ENCODE assay signal across 1 cellular context in the genomic region with DNA sequence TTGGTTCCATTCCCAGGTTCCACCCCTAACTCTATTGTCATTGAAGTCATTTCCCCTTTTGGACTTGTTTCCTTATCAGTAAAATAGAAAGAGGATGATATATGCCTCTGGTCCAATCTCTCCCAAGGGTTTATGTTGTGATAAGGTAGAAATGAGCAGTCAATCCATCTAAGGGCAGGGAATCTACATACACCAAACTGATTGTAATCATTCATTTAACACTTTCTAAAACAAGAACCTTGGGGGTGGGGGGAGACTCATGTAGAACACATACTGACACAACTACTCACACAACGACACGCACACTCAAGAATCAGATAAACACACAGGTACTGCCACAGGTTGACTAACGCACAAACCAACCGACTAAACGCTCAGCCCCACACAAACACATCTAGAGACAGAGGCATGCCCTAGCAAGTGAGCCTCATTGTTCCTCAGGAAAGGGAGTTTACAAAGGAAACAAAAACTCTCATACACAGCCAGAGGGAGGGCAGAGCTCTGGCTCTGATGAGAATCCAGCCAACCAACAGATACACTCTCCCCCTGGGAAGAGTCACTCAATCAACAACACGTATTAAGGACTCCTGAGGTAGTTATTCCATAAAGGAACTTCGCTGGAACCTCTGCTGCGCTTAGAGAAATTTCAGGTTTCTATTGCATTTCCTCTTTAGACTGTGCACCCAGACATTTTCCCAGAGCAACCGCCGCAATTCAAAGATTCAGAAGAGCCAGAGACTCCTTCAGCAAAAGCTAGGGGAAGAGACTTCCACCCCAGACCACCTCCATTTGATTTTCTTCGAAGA.
TF ChIP-seq lines count a peak whose summit lies in the region.

No MANE protein-coding gene starts in this region.

TF ChIP-seq in GM23338, 12 proteins besides CTCF, POLR2A, EP300 and RAD21:
- TF ChIP-seq, protein P1, sequence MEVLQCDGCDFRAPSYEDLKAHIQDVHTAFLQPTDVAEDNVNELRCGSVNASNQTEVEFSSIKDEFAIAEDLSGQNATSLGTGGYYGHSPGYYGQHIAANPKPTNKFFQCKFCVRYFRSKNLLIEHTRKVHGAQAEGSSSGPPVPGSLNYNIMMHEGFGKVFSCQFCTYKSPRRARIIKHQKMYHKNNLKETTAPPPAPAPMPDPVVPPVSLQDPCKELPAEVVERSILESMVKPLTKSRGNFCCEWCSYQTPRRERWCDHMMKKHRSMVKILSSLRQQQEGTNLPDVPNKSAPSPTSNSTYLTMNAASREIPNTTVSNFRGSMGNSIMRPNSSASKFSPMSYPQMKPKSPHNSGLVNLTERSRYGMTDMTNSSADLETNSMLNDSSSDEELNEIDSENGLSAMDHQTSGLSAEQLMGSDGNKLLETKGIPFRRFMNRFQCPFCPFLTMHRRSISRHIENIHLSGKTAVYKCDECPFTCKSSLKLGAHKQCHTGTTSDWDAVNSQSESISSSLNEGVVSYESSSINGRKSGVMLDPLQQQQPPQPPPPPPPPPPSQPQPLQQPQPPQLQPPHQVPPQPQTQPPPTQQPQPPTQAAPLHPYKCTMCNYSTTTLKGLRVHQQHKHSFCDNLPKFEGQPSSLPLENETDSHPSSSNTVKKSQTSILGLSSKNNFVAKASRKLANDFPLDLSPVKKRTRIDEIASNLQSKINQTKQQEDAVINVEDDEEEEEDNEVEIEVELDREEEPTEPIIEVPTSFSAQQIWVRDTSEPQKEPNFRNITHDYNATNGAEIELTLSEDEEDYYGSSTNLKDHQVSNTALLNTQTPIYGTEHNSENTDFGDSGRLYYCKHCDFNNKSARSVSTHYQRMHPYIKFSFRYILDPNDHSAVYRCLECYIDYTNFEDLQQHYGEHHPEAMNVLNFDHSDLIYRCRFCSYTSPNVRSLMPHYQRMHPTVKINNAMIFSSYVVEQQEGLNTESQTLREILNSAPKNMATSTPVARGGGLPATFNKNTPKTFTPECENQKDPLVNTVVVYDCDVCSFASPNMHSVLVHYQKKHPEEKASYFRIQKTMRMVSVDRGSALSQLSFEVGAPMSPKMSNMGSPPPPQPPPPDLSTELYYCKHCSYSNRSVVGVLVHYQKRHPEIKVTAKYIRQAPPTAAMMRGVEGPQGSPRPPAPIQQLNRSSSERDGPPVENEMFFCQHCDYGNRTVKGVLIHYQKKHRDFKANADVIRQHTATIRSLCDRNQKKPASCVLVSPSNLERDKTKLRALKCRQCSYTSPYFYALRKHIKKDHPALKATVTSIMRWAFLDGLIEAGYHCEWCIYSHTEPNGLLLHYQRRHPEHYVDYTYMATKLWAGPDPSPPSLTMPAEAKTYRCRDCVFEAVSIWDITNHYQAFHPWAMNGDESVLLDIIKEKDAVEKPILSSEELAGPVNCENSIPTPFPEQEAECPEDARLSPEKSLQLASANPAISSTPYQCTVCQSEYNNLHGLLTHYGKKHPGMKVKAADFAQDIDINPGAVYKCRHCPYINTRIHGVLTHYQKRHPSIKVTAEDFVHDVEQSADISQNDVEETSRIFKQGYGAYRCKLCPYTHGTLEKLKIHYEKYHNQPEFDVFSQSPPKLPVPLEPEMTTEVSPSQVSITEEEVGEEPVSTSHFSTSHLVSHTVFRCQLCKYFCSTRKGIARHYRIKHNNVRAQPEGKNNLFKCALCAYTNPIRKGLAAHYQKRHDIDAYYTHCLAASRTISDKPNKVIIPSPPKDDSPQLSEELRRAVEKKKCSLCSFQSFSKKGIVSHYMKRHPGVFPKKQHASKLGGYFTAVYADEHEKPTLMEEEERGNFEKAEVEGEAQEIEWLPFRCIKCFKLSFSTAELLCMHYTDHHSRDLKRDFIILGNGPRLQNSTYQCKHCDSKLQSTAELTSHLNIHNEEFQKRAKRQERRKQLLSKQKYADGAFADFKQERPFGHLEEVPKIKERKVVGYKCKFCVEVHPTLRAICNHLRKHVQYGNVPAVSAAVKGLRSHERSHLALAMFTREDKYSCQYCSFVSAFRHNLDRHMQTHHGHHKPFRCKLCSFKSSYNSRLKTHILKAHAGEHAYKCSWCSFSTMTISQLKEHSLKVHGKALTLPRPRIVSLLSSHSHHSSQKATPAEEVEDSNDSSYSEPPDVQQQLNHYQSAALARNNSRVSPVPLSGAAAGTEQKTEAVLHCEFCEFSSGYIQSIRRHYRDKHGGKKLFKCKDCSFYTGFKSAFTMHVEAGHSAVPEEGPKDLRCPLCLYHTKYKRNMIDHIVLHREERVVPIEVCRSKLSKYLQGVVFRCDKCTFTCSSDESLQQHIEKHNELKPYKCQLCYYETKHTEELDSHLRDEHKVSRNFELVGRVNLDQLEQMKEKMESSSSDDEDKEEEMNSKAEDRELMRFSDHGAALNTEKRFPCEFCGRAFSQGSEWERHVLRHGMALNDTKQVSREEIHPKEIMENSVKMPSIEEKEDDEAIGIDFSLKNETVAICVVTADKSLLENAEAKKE (CRISPR knock-in tag; IDR thresholded peaks at IDR 0.05) = no peak
- TF ChIP-seq NANOG (IDR thresholded peaks at IDR 0.05; ENCODE audit: borderline replicate concordance) (no peak), JUNB (IDR thresholded peaks at IDR 0.05; ENCODE audit: unreplicated experiment) (no peak), ZNF114 (CRISPR knock-in tag; IDR thresholded peaks at IDR 0.05) (no peak)
